Comparison of ENCODE assay signal across 1 cellular context in genomic region chr17:75430159-75430748, GRCh38.
TF ChIP-seq lines count a peak whose summit lies in the region.

No MANE protein-coding gene starts in this region.

TF ChIP-seq in HepG2, 621 proteins besides CTCF, POLR2A, EP300 and RAD21 (continued from another document and continues in another):
- TF ChIP-seq TFDP2 (CRISPR knock-in tag; IDR thresholded peaks at IDR 0.05) (peak; percentile 30; the same call in 1 of the 2 replicates), MLXIP (CRISPR knock-in tag; IDR thresholded peaks at IDR 0.05; ENCODE audit: borderline replicate concordance) (0 out of 2 replicates have a peak, but pooled peaks have one; percentile 70), E2F1 (CRISPR knock-in tag; IDR thresholded peaks at IDR 0.05) (no peak), TERF1 (CRISPR knock-in tag; IDR thresholded peaks at IDR 0.05) (no peak), ZNF556 (CRISPR knock-in tag; IDR thresholded peaks at IDR 0.05; ENCODE audit: borderline replicate concordance) (peak; percentile 30; the same call in 1 of the 2 replicates), ZNF3 (CRISPR knock-in tag; IDR thresholded peaks at IDR 0.05) (no peak), ZHX1 (CRISPR knock-in tag; IDR thresholded peaks at IDR 0.05; ENCODE audit: low read depth) (0 out of 2 replicates have a peak, but pooled peaks have one; percentile 28), ZNF574 (CRISPR knock-in tag; IDR thresholded peaks at IDR 0.05) (peak; percentile 75), NR2F6 (IDR thresholded peaks at IDR 0.05) (no peak), NR2F6 (CRISPR knock-in tag; IDR thresholded peaks at IDR 0.05) (peak; percentile 64), ZNF335 (CRISPR knock-in tag; IDR thresholded peaks at IDR 0.05) (peak; percentile 83; the same call in 1 of the 2 replicates), ZHX2 (IDR thresholded peaks at IDR 0.05; ENCODE audit: low read depth) (0 out of 2 replicates have a peak, but pooled peaks have one; percentile 24), ZHX2 (CRISPR knock-in tag; IDR thresholded peaks at IDR 0.05; ENCODE audit: borderline replicate concordance) (no peak), ZNF746 (CRISPR knock-in tag; IDR thresholded peaks at IDR 0.05) (no peak), RARA (CRISPR knock-in tag; IDR thresholded peaks at IDR 0.05) (peak; percentile 73), CENPT (CRISPR knock-in tag; IDR thresholded peaks at IDR 0.05; ENCODE audit: low read depth) (no peak), RXRB (CRISPR knock-in tag; IDR thresholded peaks at IDR 0.05; ENCODE audit: borderline replicate concordance) (peak; percentile 79), REPIN1 (CRISPR knock-in tag; IDR thresholded peaks at IDR 0.05; ENCODE audit: borderline replicate concordance, low read depth) (0 out of 2 replicates have a peak, but pooled peaks have one; percentile 62), ZNF546 (CRISPR knock-in tag; conservative IDR thresholded peaks at IDR 0.05) (no peak), KDM3A (CRISPR knock-in tag; IDR thresholded peaks at IDR 0.05; ENCODE audit: low read depth) (no peak), SNAI1 (CRISPR knock-in tag; IDR thresholded peaks at IDR 0.05; ENCODE audit: borderline replicate concordance) (no peak), KAT2B (IDR thresholded peaks at IDR 0.05; ENCODE audit: borderline replicate concordance, low read depth, low read length) (no peak), ZNF691 (CRISPR knock-in tag; IDR thresholded peaks at IDR 0.05; ENCODE audit: borderline replicate concordance, low read depth) (no peak), HNF1B (CRISPR knock-in tag; IDR thresholded peaks at IDR 0.05) (no peak; the same call in 1 of the 2 replicates), ZNF614 (CRISPR knock-in tag; IDR thresholded peaks at IDR 0.05; ENCODE audit: borderline replicate concordance) (peak; percentile 58; the same call in 1 of the 2 replicates), RAD51 (IDR thresholded peaks at IDR 0.05; ENCODE audit: borderline replicate concordance) (no peak), TFE3 (CRISPR knock-in tag; IDR thresholded peaks at IDR 0.05) (peak; percentile 55; the same call in 1 of the 2 replicates), CBX1 (IDR thresholded peaks at IDR 0.05; ENCODE audit: low read depth) (no peak)
